Comparison of ENCODE assay signal across 19 cellular contexts in the genomic region with DNA sequence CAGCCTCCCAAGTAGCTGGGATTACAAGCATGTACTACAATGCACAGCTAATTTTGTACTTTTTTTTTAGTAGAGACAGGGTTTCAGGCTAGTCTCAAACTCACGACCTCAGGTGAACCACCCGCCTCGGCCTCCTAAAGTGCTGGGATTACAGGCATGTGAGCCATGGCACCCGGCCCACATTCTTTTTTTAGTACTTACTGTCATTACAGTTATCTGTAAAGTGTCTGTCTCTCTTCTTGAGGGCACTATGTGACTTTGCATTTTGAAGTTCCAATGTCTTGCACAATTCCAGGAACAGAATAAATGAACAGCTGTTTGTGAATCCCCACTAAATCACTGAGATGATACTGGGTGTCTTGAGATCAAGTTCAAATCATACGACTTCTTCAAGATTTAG.
A peak's percentile ranks its signal among the peaks of the same experiment; 100 is the strongest.
DNase-seq lines count a peak whose midpoint lies in the region; ATAC-seq and TF ChIP-seq lines count a peak whose summit lies in the region.
"Had no signal": no experiment of that assay in that cellular context is flagged by ENCODE, and none has a peak within 500 bp of the region (broad histone marks: within the 10 kb centered on the region; RNA-seq: fewer than 3 reads in every experiment).

No MANE protein-coding gene starts in this region.

- no peak overlapping the region for H3K4me3 ChIP-seq in cardiac fibroblast (replicated peaks in 1 of 2; ENCODE audit: low read depth in 2 of 2, low read length in 2 of 2)
- H3K4me3 ChIP-seq: A549 had no signal

- H3K9me3 Mint-ChIP-seq in type B pancreatic cell, result no peaks in the 10 kb centered on the region

- ATAC-seq in left cardiac atrium (peak; percentile 80 to 91), GM21528 (IDR thresholded peaks at IDR 0.05; ENCODE audit: low FRiP score, unreplicated experiment) (no peak)
- ATAC-seq: A549, HCT116, Panc1 had no signal

- TF ChIP-seq CTCF in cardiac fibroblast (IDR thresholded peaks at IDR 0.05; ENCODE audit: low read depth, low read length) (no peak), type B pancreatic cell (conservative IDR thresholded peaks at IDR 0.05) (no peak)

- H3K4me3 Mint-ChIP-seq in type B pancreatic cell, result no peak overlapping the region
- H3K4me3 Mint-ChIP-seq: CD4-positive, alpha-beta memory T cell; IgD-negative memory B cell had no signal

- intact Hi-C loops in left cardiac atrium (cut with DNase I), result no loop called here

- H3K36me3 Mint-ChIP-seq in type B pancreatic cell, result no peaks in the 10 kb centered on the region
- H3K36me3 Mint-ChIP-seq: CD4-positive, alpha-beta memory T cell; IgD-negative memory B cell had no signal

- peak; percentile 43 for DNase-seq in OCI-M1 (lab: John Stamatoyannopoulos, UW)
- peak; percentile 7 to 25 for DNase-seq in cardiac fibroblast (ENCODE audit: low read depth in 2 of 2)
- peak; percentile 54 for DNase-seq in left cardiac atrium
- DNase-seq in putamen (ENCODE audit: low spot score), result peak; percentile 3
- DNase-seq in type B pancreatic cell (ENCODE audit: extremely low spot score, unreplicated experiment), result no peak
- DNase-seq in anterior cingulate cortex (lab: John Stamatoyannopoulos, UW), result no peak
- DNase-seq: C1 segment of cervical spinal cord; Caco-2; CD4-positive, alpha-beta memory T cell; MM.1S; NCI-H2029; NCI-H446 treated with DMSO at 0.1 percent for 48 hours; NCI-H526; SIG-M5 had no signal

- H3K4me1 Mint-ChIP-seq in type B pancreatic cell (ENCODE audit: unreplicated experiment), result peaks cover 6% of the 10 kb centered on the region
- H3K4me1 Mint-ChIP-seq: CD4-positive, alpha-beta memory T cell; IgD-negative memory B cell had no signal

- no peaks in the 10 kb centered on the region for H3K27me3 Mint-ChIP-seq in type B pancreatic cell
- H3K27me3 Mint-ChIP-seq: CD4-positive, alpha-beta memory T cell; IgD-negative memory B cell had no signal

- no peak overlapping the region for H3K27ac Mint-ChIP-seq in type B pancreatic cell
- H3K27ac Mint-ChIP-seq: CD4-positive, alpha-beta memory T cell; IgD-negative memory B cell had no signal

Comparison
In these comparisons a context has a peak if more than half of its experiments do, and no peak if none do; other contexts are left out.
1. DNase-seq: peak in OCI-M1 (single experiment), cardiac fibroblast (2 of 2), left cardiac atrium (single experiment) and putamen (single experiment); none in type B pancreatic cell (single experiment) and anterior cingulate cortex (0 of 58).